In genomic region chr3:50503947-50504346, GRCh38 we compare ENCODE assay signal across 8 cellular contexts. TPM values are rescaled to one million over a fixed set of nuclear protein-coding genes. Genes with fewer than 3 reads are reported as not detected.
DNase-seq lines count a peak whose midpoint lies in the region; ATAC-seq, FAIRE-seq and TF ChIP-seq lines count a peak whose summit lies in the region.

No MANE protein-coding gene starts in this region.

- in situ Hi-C loops in HepG2 (cut with HindIII; ENCODE audit: extremely low pct_ligation_motif_present, low pct_unique_long_range_greater_than_20kb) = no loop called here

- H3K9ac ChIP-seq in HUES48 (ENCODE audit: low read depth, low read length) (no peak overlapping the region), HepG2 (ENCODE audit: insufficient read depth, low read depth, low read length) (no peak overlapping the region)

- no peak for DNase-seq in HepG2 (ENCODE audit: low spot score)
- DNase-seq in stimulated activated naive CD8-positive, alpha-beta T cell treated with anti-CD3 and anti-CD28 coated beads, Interleukin-15, Interleukin-2, amounts not matched to agents 100 U/mL and 50 U/mL, for 24 hours = peak; percentile 9
- DNase-seq in AG08396 (ENCODE audit: low spot score) = no peak
- DNase-seq in RKO (ENCODE audit: low spot score) = no peak
- DNase-seq in adrenal gland = no peak
- no peak for DNase-seq in UCSD-AML1 (lab: John Stamatoyannopoulos, UW; ENCODE audit: unreplicated experiment)

- peaks cover 17% of the 10 kb centered on the region for H3K27me3 Mint-ChIP-seq in activated T-helper 17 cell treated with anti-CD3 and anti-CD28 coated beads, Interleukin-2, amount 50 U/mL, for 72 hours

- WGBS in HepG2 (ENCODE audit: low lambda C conversion rate) = 0% methylated on average over 1 of the region's 13 CpGs
- 41 to 45% (median 42%) methylated on average over 4 to 13 of the region's 13 CpGs for WGBS in adrenal gland, 4 donors

- CTCF ChIA-PET in HepG2 (lab: Yijun Ruan, JAX; ENCODE audit: low intra/inter-chr PET ratio, low total read pairs) = no interaction called here

- peak overlapping the region; percentile 52 for H3K4me3 Mint-ChIP-seq in activated T-helper 17 cell treated with anti-CD3 and anti-CD28 coated beads, Interleukin-2, amount 50 U/mL, for 72 hours

- TF ChIP-seq POLR2A in HepG2 (IDR thresholded peaks at IDR 0.05; ENCODE audit: insufficient read depth in 1 of 2, low read depth in 2 of 2, low read length in 2 of 2) (no peak), adrenal gland (IDR thresholded peaks at IDR 0.05) (no peak)

- peaks cover 41% of the 10 kb centered on the region for H3K27me3 ChIP-seq in HUES48 (ENCODE audit: control insufficient read depth, insufficient read depth, low read length)
- peaks cover 13 to 58% of the 10 kb centered on the region in 2 experiments; a peak in 4 of 5 replicates for H3K27me3 ChIP-seq in HepG2 (ENCODE audit: control insufficient read depth in 1 of 2, insufficient read depth in 2 of 2, low read length in 2 of 2)
- no peaks in the 10 kb centered on the region for H3K27me3 ChIP-seq in adrenal gland

- no peak overlapping the region for H3K27ac Mint-ChIP-seq in activated T-helper 17 cell treated with anti-CD3 and anti-CD28 coated beads, Interleukin-2, amount 50 U/mL, for 72 hours

- H3K9me3 Mint-ChIP-seq in activated T-helper 17 cell treated with anti-CD3 and anti-CD28 coated beads, Interleukin-2, amount 50 U/mL, for 72 hours = no peaks in the 10 kb centered on the region

- POLR2A ChIA-PET in HepG2 (lab: Yijun Ruan, JAX) = no interaction called here

- no peak for TF ChIP-seq RAD21 in HepG2 (CRISPR knock-in tag; IDR thresholded peaks at IDR 0.05)

- no peak overlapping the region for H3K27ac ChIP-seq in HUES48 (ENCODE audit: low read depth, low read length)
- H3K27ac ChIP-seq in HepG2 (ENCODE audit: extremely low read length, insufficient read depth, low read length) = no peak overlapping the region
- H3K27ac ChIP-seq in adrenal gland = no peak overlapping the region

- no peaks in the 10 kb centered on the region for H3K36me3 Mint-ChIP-seq in activated T-helper 17 cell treated with anti-CD3 and anti-CD28 coated beads, Interleukin-2, amount 50 U/mL, for 72 hours (ENCODE audit: low read depth)

- no peak for TF ChIP-seq CTCF in HepG2 (CRISPR knock-in tag; IDR thresholded peaks at IDR 0.05)
- TF ChIP-seq CTCF in adrenal gland (IDR thresholded peaks at IDR 0.05) = no peak

- no peak overlapping the region for H2AFZ ChIP-seq in HepG2 (ENCODE audit: low read length)

- no peak for TF ChIP-seq EP300 in HepG2 (IDR thresholded peaks at IDR 0.05; ENCODE audit: low read depth in 2 of 2, low read length in 2 of 2)
- no peak for TF ChIP-seq EP300 in HepG2 (CRISPR knock-in tag; IDR thresholded peaks at IDR 0.05; ENCODE audit: borderline replicate concordance)

- H3K9me3 ChIP-seq in HUES48 (ENCODE audit: control insufficient read depth, insufficient read depth, low read length) = no peaks in the 10 kb centered on the region
- no peaks in the 10 kb centered on the region for H3K9me3 ChIP-seq in HepG2 (ENCODE audit: low read length)
- H3K9me3 ChIP-seq in adrenal gland (replicated peaks in 1 of 3) = no peaks in the 10 kb centered on the region

- H3K36me3 ChIP-seq in HUES48 (ENCODE audit: control insufficient read depth, insufficient read depth, low read length) (no peaks in the 10 kb centered on the region), HepG2 (replicated peaks in 1 of 2; ENCODE audit: control insufficient read depth in 1 of 2, insufficient read depth in 2 of 2, low read length in 2 of 2) (no peaks in the 10 kb centered on the region), adrenal gland (replicated peaks in 1 of 2) (no peaks in the 10 kb centered on the region)

- no peaks in the 10 kb centered on the region for H3K79me2 ChIP-seq in HepG2 (ENCODE audit: insufficient read depth, low read length)

- no peak for ATAC-seq in activated T-helper 17 cell treated with anti-CD3 and anti-CD28 coated beads, Interleukin-2, amount 50 U/mL, for 72 hours (replicated peaks)
- peak; percentile 35 for ATAC-seq in HepG2
- ATAC-seq in stimulated activated naive CD8-positive, alpha-beta T cell treated with anti-CD3 and anti-CD28 coated beads, Interleukin-15, Interleukin-2, amounts not matched to agents 100 U/mL and 50 U/mL, for 24 hours = peak; percentile 15

- FAIRE-seq in HepG2 (lab: Jason Lieb, UNC) = no peak

- H3K4me1 ChIP-seq in HUES48 (ENCODE audit: control insufficient read depth, insufficient read depth, low read length) = peaks cover 10% of the 10 kb centered on the region; the same call in 1 of the 2 replicates
- no peaks in the 10 kb centered on the region for H3K4me1 ChIP-seq in HepG2 (ENCODE audit: insufficient read depth, low read length)
- no peaks in the 10 kb centered on the region for H3K4me1 ChIP-seq in adrenal gland (replicated peaks in 1 of 2)

- BruUV-seq in HepG2 (replicated peaks; lab: Mats Ljungman, UMichigan) = no TSS peak

- H3K4me1 Mint-ChIP-seq in activated T-helper 17 cell treated with anti-CD3 and anti-CD28 coated beads, Interleukin-2, amount 50 U/mL, for 72 hours = no peaks in the 10 kb centered on the region

- H3K4me3 ChIP-seq in HUES48 (ENCODE audit: low read depth, low read length) (peak overlapping the region; percentile 73; the same call in 1 of the 2 replicates), HepG2 (replicated peaks in 1 of 3; ENCODE audit: insufficient read depth in 1 of 3, low read depth in 2 of 3, low read length in 3 of 3) (no peak overlapping the region), adrenal gland (peak overlapping the region in 1 of 4 donors; percentile 57)

- no peak overlapping the region for H3K4me2 ChIP-seq in HepG2 (ENCODE audit: low read depth, low read length)

- H4K20me1 ChIP-seq in HepG2 (ENCODE audit: insufficient read depth, low read length) = peaks cover 2% of the 10 kb centered on the region; the same call in 1 of the 2 replicates

- intact Hi-C loops in HepG2 (cut with micrococcal nuclease; ENCODE audit: unreplicated experiment) = no loop called here
- intact Hi-C loops in adrenal gland (cut with DNase I) = no loop called here

TF ChIP-seq in HepG2, 621 proteins besides CTCF, POLR2A, EP300 and RAD21 (continues in another document):
- no peak for TF ChIP-seq ZBTB26 (CRISPR knock-in tag; IDR thresholded peaks at IDR 0.05; ENCODE audit: borderline replicate concordance)
- no peak for TF ChIP-seq CENPBD1 (CRISPR knock-in tag; IDR thresholded peaks at IDR 0.05; ENCODE audit: borderline replicate concordance, low read depth)
- no peak for TF ChIP-seq BRD4 (CRISPR knock-in tag; IDR thresholded peaks at IDR 0.05)

RNA-seq across cellular contexts. Expression of gene CACNA2D2, which starts 0.5 kb away (rescaled TPM):
- 1 to 10 TPM in 1 of 2 donors, under 1 TPM in 1; 0.50 to 5.0 TPM for total RNA-seq in activated T-helper 17 cell treated with anti-CD3 and anti-CD28 coated beads, Interleukin-2, amount 50 U/mL, for 72 hours
- not detected in 2 replicates for total RNA-seq in HepG2 (2016; rRNA removed; fragmentation: Illumina TruSeq; extraction: Trizol)
- not detected in 2 replicates for total RNA-seq in HepG2 (2016; cell fraction: cytosol; rRNA removed; fragmentation: Illumina TruSeq; extraction: Trizol; ENCODE audit: low read depth)
- total RNA-seq in HepG2 (2016; cell fraction: insoluble cytoplasmic fraction; rRNA removed; fragmentation: Illumina TruSeq; extraction: Trizol) = not detected in 2 replicates
- total RNA-seq in HepG2 (2016; cell fraction: membrane; rRNA removed; fragmentation: Illumina TruSeq; extraction: Trizol) = not detected in 2 replicates
- total RNA-seq in HepG2 (2016; cell fraction: nucleus; rRNA removed; fragmentation: Illumina TruSeq; extraction: Trizol) = not detected in 2 replicates
- polyA plus RNA-seq in HepG2 (2011; rRNA removed) = not detected in 2 replicates
- 0.01 TPM in 1 of 2 replicates, not detected in the other for polyA plus RNA-seq in HepG2 (2011; cell fraction: cytosol; rRNA removed)
- polyA plus RNA-seq in HepG2 (2011; cell fraction: nucleus; rRNA removed) = 0.05 TPM in 1 of 2 replicates, not detected in the other
- polyA plus RNA-seq in HepG2 (2012) = 0.07 and 0.15 TPM in 2 replicates
- polyA plus RNA-seq in HepG2 (2016; cell fraction: cytosol; fragmentation: Illumina TruSeq; extraction: Trizol; ENCODE audit: low read depth) = not detected in 2 replicates
- 0.19 TPM in 1 of 2 replicates, not detected in the other for polyA plus RNA-seq in HepG2 (2016; cell fraction: insoluble cytoplasmic fraction; fragmentation: Illumina TruSeq; extraction: Trizol; ENCODE audit: low read depth)
- polyA plus RNA-seq in HepG2 (2016; cell fraction: membrane; fragmentation: Illumina TruSeq; extraction: Trizol; ENCODE audit: low read depth) = not detected in 2 replicates
- polyA plus RNA-seq in HepG2 (2016; cell fraction: nucleus; fragmentation: Illumina TruSeq; extraction: Trizol; ENCODE audit: insufficient read depth, low read depth) = not detected in 2 replicates
- polyA minus RNA-seq in HepG2 (2011; rRNA and poly(A)+ RNA removed; ENCODE audit: low replicate concordance) = 0.02 TPM in 1 of 2 replicates, not detected in the other
- polyA minus RNA-seq in HepG2 (2011; cell fraction: cytosol; rRNA and poly(A)+ RNA removed) = not detected in 2 replicates
- polyA minus RNA-seq in HepG2 (2011; cell fraction: nucleus; rRNA and poly(A)+ RNA removed) = not detected in 2 replicates
- total RNA-seq in adrenal gland = under 1 TPM; 0.09 to 0.88 (median 0.59) TPM
- 1 to 10 TPM in 2 of 3 donors, under 1 TPM in 1; 0.59 to 2.0 (median 1.0) TPM for polyA plus RNA-seq in adrenal gland
